ENCODE assay signal across 8 cellular contexts in the genomic region with DNA sequence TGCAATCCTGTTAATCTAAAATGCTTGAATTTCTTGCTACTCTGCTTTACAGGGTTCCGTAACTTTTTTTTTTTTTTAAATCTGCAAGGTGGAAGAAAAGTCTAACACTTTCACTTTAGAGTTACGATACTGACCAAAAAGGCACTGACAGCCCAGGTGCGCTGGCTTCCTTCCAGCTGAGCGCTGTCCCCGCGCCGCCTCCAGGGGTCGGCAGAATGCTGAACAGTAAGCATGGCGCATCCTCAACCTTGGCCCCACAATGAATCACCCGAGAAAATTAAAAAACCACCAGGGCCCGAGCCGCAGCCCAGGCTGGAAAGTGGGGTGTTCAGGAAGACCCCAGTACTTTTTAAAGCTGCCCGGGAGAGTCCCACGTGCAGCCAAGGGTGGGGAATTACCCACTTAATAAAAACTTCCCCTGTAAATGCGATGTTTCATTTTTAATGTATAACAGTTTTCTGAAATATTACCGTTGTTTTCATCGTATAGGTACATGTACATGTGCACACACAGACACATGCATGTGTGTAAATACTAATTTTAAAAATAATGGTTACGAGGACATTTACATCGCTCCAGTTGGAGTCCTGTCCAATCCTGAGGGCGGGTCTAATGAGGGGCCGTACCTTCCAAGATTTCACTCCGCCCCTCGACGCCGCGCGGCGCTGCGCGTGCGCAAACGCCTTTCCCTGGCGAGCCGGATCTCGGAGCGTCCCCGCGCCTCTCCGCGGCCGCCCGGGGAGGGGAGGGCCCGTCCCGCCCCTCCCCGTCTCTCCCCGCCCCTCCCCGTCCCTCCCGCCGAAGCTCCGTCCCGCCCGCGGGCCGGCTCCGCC. TPM values are rescaled to one million over a fixed set of nuclear protein-coding genes. Genes with fewer than 3 reads are reported as not detected.
DNase-seq lines count a peak whose midpoint lies in the region; ATAC-seq and TF ChIP-seq lines count a peak whose summit lies in the region.

No MANE protein-coding gene starts in this region.

- DNase-seq in Daoy (ENCODE audit: low read depth), result peak; percentile 99
- DNase-seq in GOT3 (lab: John Stamatoyannopoulos, UW), result peak; percentile 87
- peak; percentile 85 for DNase-seq in Kasumi-1 (lab: John Stamatoyannopoulos, UW)
- DNase-seq in RKO (ENCODE audit: low spot score), result peak; percentile 90
- DNase-seq in fibroblast of mammary gland (ENCODE audit: low read depth), result peak; percentile 92
- peak; percentile 92 to 96 (median 96) for DNase-seq in naive thymus-derived CD8-positive, alpha-beta T cell

- H3K27me3 Mint-ChIP-seq in activated T-helper 17 cell treated with anti-CD3 and anti-CD28 coated beads, Interleukin-2, amount 50 U/mL, for 72 hours, result no peaks in the 10 kb centered on the region
- H3K27me3 Mint-ChIP-seq in naive thymus-derived CD8-positive, alpha-beta T cell, result peaks cover 0 to under 1% (median 0%) of the 10 kb centered on the region in 5 donors
- no peaks in the 10 kb centered on the region for H3K27me3 Mint-ChIP-seq in stimulated activated memory B cell treated with anti-CD40 and anti-IgM and Interleukin-4, amounts not matched to agents 10 μg/mL and 1 μg/mL and 100 μg/mL, for 72 hours

- no peaks in the 10 kb centered on the region for H3K36me3 Mint-ChIP-seq in activated T-helper 17 cell treated with anti-CD3 and anti-CD28 coated beads, Interleukin-2, amount 50 U/mL, for 72 hours (ENCODE audit: low read depth)
- H3K36me3 Mint-ChIP-seq in naive thymus-derived CD8-positive, alpha-beta T cell, result no peaks in the 10 kb centered on the region
- H3K36me3 Mint-ChIP-seq in stimulated activated memory B cell treated with anti-CD40 and anti-IgM and Interleukin-4, amounts not matched to agents 10 μg/mL and 1 μg/mL and 100 μg/mL, for 72 hours, result no peaks in the 10 kb centered on the region

- ATAC-seq in activated T-helper 17 cell treated with anti-CD3 and anti-CD28 coated beads, Interleukin-2, amount 50 U/mL, for 72 hours (replicated peaks), result peak; percentile 92
- ATAC-seq in naive thymus-derived CD8-positive, alpha-beta T cell, result peak; percentile 80 to 83
- peak; percentile 94 for ATAC-seq in stimulated activated memory B cell treated with anti-CD40 and anti-IgM and Interleukin-4, amounts not matched to agents 10 μg/mL and 1 μg/mL and 100 μg/mL, for 72 hours

- H3K4me3 ChIP-seq in fibroblast of mammary gland (ENCODE audit: control insufficient read depth, low read depth, low read length), result peak overlapping the region; percentile 85

- peak overlapping the region; percentile 85 for H3K27ac Mint-ChIP-seq in activated T-helper 17 cell treated with anti-CD3 and anti-CD28 coated beads, Interleukin-2, amount 50 U/mL, for 72 hours
- peak overlapping the region; percentile 91 to 98 (median 96) for H3K27ac Mint-ChIP-seq in naive thymus-derived CD8-positive, alpha-beta T cell
- peak overlapping the region; percentile 93 for H3K27ac Mint-ChIP-seq in stimulated activated memory B cell treated with anti-CD40 and anti-IgM and Interleukin-4, amounts not matched to agents 10 μg/mL and 1 μg/mL and 100 μg/mL, for 72 hours

- POLR2A ChIA-PET in naive thymus-derived CD8-positive, alpha-beta T cell (lab: Charles Lee), result interaction anchor here (0.6 to 4.3 kb wide), 11 partner anchors 9 to 184 kb away, joined by 3 to 52 read pairs (median 4); a partner anchor contains a TSS

- H3K4me3 Mint-ChIP-seq in activated T-helper 17 cell treated with anti-CD3 and anti-CD28 coated beads, Interleukin-2, amount 50 U/mL, for 72 hours, result peak overlapping the region; percentile 90
- peak overlapping the region; percentile 90 to 99 (median 97) for H3K4me3 Mint-ChIP-seq in naive thymus-derived CD8-positive, alpha-beta T cell
- peak overlapping the region; percentile 94 for H3K4me3 Mint-ChIP-seq in stimulated activated memory B cell treated with anti-CD40 and anti-IgM and Interleukin-4, amounts not matched to agents 10 μg/mL and 1 μg/mL and 100 μg/mL, for 72 hours

- no peaks in the 10 kb centered on the region for H3K9me3 Mint-ChIP-seq in activated T-helper 17 cell treated with anti-CD3 and anti-CD28 coated beads, Interleukin-2, amount 50 U/mL, for 72 hours
- no peaks in the 10 kb centered on the region for H3K9me3 Mint-ChIP-seq in naive thymus-derived CD8-positive, alpha-beta T cell
- H3K9me3 Mint-ChIP-seq in stimulated activated memory B cell treated with anti-CD40 and anti-IgM and Interleukin-4, amounts not matched to agents 10 μg/mL and 1 μg/mL and 100 μg/mL, for 72 hours, result no peaks in the 10 kb centered on the region

- H3K4me1 Mint-ChIP-seq in activated T-helper 17 cell treated with anti-CD3 and anti-CD28 coated beads, Interleukin-2, amount 50 U/mL, for 72 hours, result peaks cover 5% of the 10 kb centered on the region
- H3K4me1 Mint-ChIP-seq in naive thymus-derived CD8-positive, alpha-beta T cell, result peaks cover 3 to 25% (median 19%) of the 10 kb centered on the region in 4 donors
- peaks cover 20% of the 10 kb centered on the region for H3K4me1 Mint-ChIP-seq in stimulated activated memory B cell treated with anti-CD40 and anti-IgM and Interleukin-4, amounts not matched to agents 10 μg/mL and 1 μg/mL and 100 μg/mL, for 72 hours

- peak; percentile 69 for TF ChIP-seq CTCF in fibroblast of mammary gland (conservative IDR thresholded peaks at IDR 0.05; ENCODE audit: control insufficient read depth, insufficient read depth, low read depth, low read length)

RNA-seq across cellular contexts. Expression of a gene that starts 0.4 kb away (rescaled TPM):
- 42.1 and 52.4 TPM in 2 replicates for total RNA-seq in Daoy (2014; rRNA removed; shearing (Covaris generic))
- 10 to 100 TPM; 10.4 to 14.1 TPM for total RNA-seq in activated T-helper 17 cell treated with anti-CD3 and anti-CD28 coated beads, Interleukin-2, amount 50 U/mL, for 72 hours
- 10 to 100 TPM; 20.9 to 24.0 TPM for total RNA-seq in naive thymus-derived CD8-positive, alpha-beta T cell
- polyA plus RNA-seq in naive thymus-derived CD8-positive, alpha-beta T cell, result 10 to 100 TPM; 15.9 to 20.7 (median 20.1) TPM

RNA-seq across cellular contexts. Expression of a gene that starts 19.9 kb away (rescaled TPM):
- 53.7 and 58.4 TPM in 2 replicates for total RNA-seq in Daoy (2014; rRNA removed; shearing (Covaris generic))
- total RNA-seq in activated T-helper 17 cell treated with anti-CD3 and anti-CD28 coated beads, Interleukin-2, amount 50 U/mL, for 72 hours, result 10 to 100 TPM; 19.8 to 24.7 TPM
- 10 to 100 TPM; 35.2 to 39.5 TPM for total RNA-seq in naive thymus-derived CD8-positive, alpha-beta T cell
- polyA plus RNA-seq in naive thymus-derived CD8-positive, alpha-beta T cell, result 10 to 100 TPM in 2 of 3 donors, 1 to 10 TPM in 1; 7.1 to 11.8 (median 11.8) TPM

Comparison
In these comparisons a context has a peak if more than half of its experiments do, and no peak if none do; other contexts are left out.
1. Peak in every context shown above with its lines: DNase-seq, ATAC-seq and H3K4me3 ChIP-seq.